1 cellular context compared by ENCODE assay signal in the genomic region with DNA sequence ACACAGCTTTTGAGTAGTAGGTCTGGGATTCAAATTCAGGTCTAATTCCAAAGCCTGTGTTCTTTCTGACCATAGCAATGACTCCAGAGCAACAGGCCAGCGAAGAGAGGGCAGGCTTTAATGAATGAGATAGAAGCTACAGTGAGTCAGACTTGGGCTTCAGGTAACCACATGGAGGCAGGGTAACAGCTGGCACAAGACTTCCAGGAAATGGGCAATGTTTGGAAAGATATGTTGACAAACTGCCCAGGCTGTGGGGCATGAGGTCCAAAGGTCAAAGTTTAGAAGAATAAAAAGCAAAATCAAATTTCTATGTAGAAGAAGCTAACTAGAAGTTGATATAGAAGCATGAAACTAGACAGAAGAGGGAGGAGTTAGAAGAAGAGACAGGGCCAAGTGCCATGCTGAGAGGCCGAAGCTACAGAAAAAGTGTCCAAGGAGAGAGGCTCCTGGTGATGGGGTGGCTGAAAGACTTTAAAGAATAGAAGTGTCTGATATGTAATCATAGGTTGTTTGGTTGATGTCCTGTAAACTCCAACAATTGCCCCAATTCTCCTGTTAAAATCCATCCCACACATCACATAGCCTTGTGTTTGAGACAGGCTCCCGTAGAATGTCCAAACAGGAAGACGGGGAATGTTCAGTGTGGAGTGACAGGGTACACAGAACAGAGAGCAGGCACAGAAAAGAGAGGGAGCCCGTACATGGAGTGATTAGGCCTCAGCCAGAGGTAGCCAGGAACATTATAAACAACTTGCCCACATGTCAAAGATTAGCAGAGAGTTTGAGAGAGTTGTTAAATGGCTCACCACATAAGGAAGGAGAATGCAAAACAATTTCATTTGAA.
TF ChIP-seq lines count a peak whose summit lies in the region.

No MANE protein-coding gene starts in this region.

TF ChIP-seq in IMR-90, 13 proteins besides CTCF, POLR2A, EP300 and RAD21:
- TF ChIP-seq FOS (IDR thresholded peaks at IDR 0.05; ENCODE audit: low read depth, low read length) (no peak), NFE2L2 (IDR thresholded peaks at IDR 0.05; ENCODE audit: low read depth, low read length) (no peak), ELK1 (IDR thresholded peaks at IDR 0.05; ENCODE audit: borderline replicate concordance, low read depth, low read length) (no peak)
